Comparison of ENCODE assay signal across 19 cellular contexts in the genomic region with DNA sequence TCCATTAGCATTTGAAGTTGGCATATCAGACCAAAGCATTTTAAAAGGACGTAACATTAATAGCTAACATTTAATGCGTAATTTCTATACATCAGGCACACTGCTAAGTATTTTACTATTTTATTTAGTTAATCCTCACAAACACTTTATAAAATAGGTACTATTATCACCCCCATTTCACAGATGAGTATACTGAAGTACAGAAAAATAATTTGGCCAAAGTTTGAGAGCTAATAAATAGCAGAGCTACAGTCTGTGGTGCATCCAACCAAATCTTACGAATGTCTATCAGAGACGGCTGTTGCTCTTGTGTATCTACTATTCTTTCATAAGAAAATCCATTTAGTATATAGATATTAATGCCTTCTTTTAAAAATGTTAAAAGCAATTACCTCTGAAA. TPM values are rescaled to one million over a fixed set of nuclear protein-coding genes. Genes with fewer than 3 reads are reported as not detected.
A peak's percentile ranks its signal among the peaks of the same experiment; 100 is the strongest.
DNase-seq lines count a peak whose midpoint lies in the region; ATAC-seq, FAIRE-seq and TF ChIP-seq lines count a peak whose summit lies in the region.
"Had no signal": no experiment of that assay in that cellular context is flagged by ENCODE, and none has a peak within 500 bp of the region (broad histone marks: within the 10 kb centered on the region; RNA-seq: fewer than 3 reads in every experiment).

No MANE protein-coding gene starts in this region.

- H3K4me2 ChIP-seq in K562 (ENCODE audit: insufficient read depth, low read length), result no peak overlapping the region
- H3K4me2 ChIP-seq: A549; BLaER1 treated with 17β-estradiol and CSF1 and Interleukin-3, amounts not matched to agents 10 nM and 100 nM had no signal

- peaks cover 13% of the 10 kb centered on the region for H3K4me1 Mint-ChIP-seq in activated T-cell treated with anti-CD3 and anti-CD28 coated beads, Interleukin-2, amount 50 U/mL, for 72 hours (ENCODE audit: low read depth)
- H3K4me1 Mint-ChIP-seq in activated T-helper 1 cell treated with anti-CD3 and anti-CD28 coated beads, Interleukin-12 subunit alpha, Interleukin-12 subunit beta, Interleukin-2, Interleukin-4 antibody, amounts not matched to agents 30 ng/mL and 10 ng/mL and 1 ng/mL, durations not matched to agents 14 hours and 24 hours and 36 hours (ENCODE audit: low read depth), result peaks cover 41% of the 10 kb centered on the region

- TF ChIP-seq RAD21 in K562 (CRISPR knock-in tag; conservative IDR thresholded peaks at IDR 0.05 in 1 of 2, IDR thresholded peaks at IDR 0.05 in 1 of 2), result no peak

- CTCF ChIA-PET in K562 (lab: Yijun Ruan, JAX; ENCODE audit: low intra/inter-chr PET ratio), result no interaction called here

- TF ChIP-seq EP300 in K562 (IDR thresholded peaks at IDR 0.05; ENCODE audit: low read length), result no peak

- no peak for ATAC-seq in activated T-cell treated with anti-CD3 and anti-CD28 coated beads, Interleukin-2, amount 50 U/mL, for 72 hours (replicated peaks in 1 of 2)
- ATAC-seq in K562, result no peak
- ATAC-seq: A549; CD8-positive, alpha-beta T cell; GM12878 had no signal

- no peaks in the 10 kb centered on the region for H3K9me1 ChIP-seq in K562 (ENCODE audit: control insufficient read depth, insufficient read depth, low read length)

- H3K27ac ChIP-seq in K562 (ENCODE audit: extremely low read depth, low read depth, low read length), result no peak overlapping the region
- H3K27ac ChIP-seq: 22Rv1; A549; BLaER1 treated with 17β-estradiol and CSF1 and Interleukin-3, amounts not matched to agents 10 nM and 100 nM; C4-2B had no signal

- H3K27me3 Mint-ChIP-seq in activated T-cell treated with anti-CD3 and anti-CD28 coated beads, Interleukin-2, amount 50 U/mL, for 72 hours (ENCODE audit: low read depth), result no peaks in the 10 kb centered on the region
- no peaks in the 10 kb centered on the region for H3K27me3 Mint-ChIP-seq in activated T-helper 1 cell treated with anti-CD3 and anti-CD28 coated beads, Interleukin-12 subunit alpha, Interleukin-12 subunit beta, Interleukin-2, Interleukin-4 antibody, amounts not matched to agents 30 ng/mL and 10 ng/mL and 1 ng/mL, durations not matched to agents 14 hours and 24 hours and 36 hours (ENCODE audit: insufficient read depth)
- H3K27me3 Mint-ChIP-seq: B cell; CD4-positive, alpha-beta T cell had no signal

- H3K27ac Mint-ChIP-seq in activated T-cell treated with anti-CD3 and anti-CD28 coated beads, Interleukin-2, amount 50 U/mL, for 72 hours, result peak overlapping the region; percentile 67
- peak overlapping the region; percentile 43 for H3K27ac Mint-ChIP-seq in activated T-helper 1 cell treated with anti-CD3 and anti-CD28 coated beads, Interleukin-12 subunit alpha, Interleukin-12 subunit beta, Interleukin-2, Interleukin-4 antibody, amounts not matched to agents 30 ng/mL and 10 ng/mL and 1 ng/mL, durations not matched to agents 14 hours and 24 hours and 36 hours
- H3K27ac Mint-ChIP-seq: B cell; CD4-positive, alpha-beta T cell; CD8-positive, alpha-beta T cell had no signal

- peaks cover 0 to 9% of the 10 kb centered on the region in 2 donors for H3K36me3 Mint-ChIP-seq in activated T-cell treated with anti-CD3 and anti-CD28 coated beads, Interleukin-2, amount 50 U/mL, for 72 hours (ENCODE audit: insufficient read depth in 2 of 2)
- peaks cover 38% of the 10 kb centered on the region for H3K36me3 Mint-ChIP-seq in activated T-helper 1 cell treated with anti-CD3 and anti-CD28 coated beads, Interleukin-12 subunit alpha, Interleukin-12 subunit beta, Interleukin-2, Interleukin-4 antibody, amounts not matched to agents 30 ng/mL and 10 ng/mL and 1 ng/mL, durations not matched to agents 14 hours and 24 hours and 36 hours (ENCODE audit: low read depth)

- POLR2A ChIA-PET in K562 (lab: Yijun Ruan, JAX), result interaction anchor here (0.6 kb wide), 1 partner anchor 535 kb away, joined by 3 read pairs; no protein-coding TSS in a partner anchor

- intact Hi-C loops in activated T-helper 1 cell treated with anti-CD3 and anti-CD28 coated beads, Interleukin-12 subunit alpha, Interleukin-12 subunit beta, Interleukin-2, Interleukin-4 antibody, amounts not matched to agents 30 ng/mL and 10 ng/mL and 1 ng/mL, durations not matched to agents 14 hours and 24 hours and 36 hours (cut with micrococcal nuclease), result loop anchor here (5.0 kb wide), 1 partner anchor 81 kb away; no protein-coding TSS in a partner anchor
- intact Hi-C loops in K562 (cut with micrococcal nuclease), result loop anchor here (5.0 to 10.0 kb wide), 2 partner anchors 241 to 1629 kb away; no protein-coding TSS in a partner anchor

- no TSS peak for BruUV-seq in K562 (replicated peaks; lab: Mats Ljungman, UMichigan)

- WGBS in K562 (ENCODE audit: insufficient coverage, low coverage, missing lambda C conversion rate), result 94% methylated on average over 4 of the region's 4 CpGs

- TF ChIP-seq CTCF in K562 (IDR thresholded peaks at IDR 0.05 in 2 of 3, conservative IDR thresholded peaks at IDR 0.05 in 1 of 3; ENCODE audit: insufficient read depth in 2 of 3, low read depth in 1 of 3, low read length in 3 of 3), result no peak

- FAIRE-seq in K562 (lab: Jason Lieb, UNC), result no peak
- FAIRE-seq: A549, D721Med, GM12878, GM18507 had no signal

- H3K27me3 ChIP-seq in K562 (ENCODE audit: control insufficient read depth in 2 of 2, insufficient read depth in 2 of 2, low read length in 2 of 2), result no peaks in the 10 kb centered on the region
- H3K27me3 ChIP-seq: BLaER1 treated with 17β-estradiol and CSF1 and Interleukin-3, amounts not matched to agents 10 nM and 100 nM had no signal

- H2AFZ ChIP-seq in K562 (ENCODE audit: low read depth, low read length), result no peak overlapping the region

- DNase-seq in activated T-cell treated with anti-CD3 and anti-CD28 coated beads, Interleukin-2, amount 50 U/mL, for 72 hours, result no peak
- DNase-seq in activated T-cell treated with anti-CD3 and anti-CD28 coated beads for 4 hours (no peak), K562 (ENCODE audit: extremely low read depth in 1 of 4, low spot score in 3 of 4) (no peak), SHP77 (lab: John Stamatoyannopoulos, UW) (no peak)
- DNase-seq in activated T-helper 1 cell treated with anti-CD3 and anti-CD28 coated beads, Interleukin-12 subunit alpha, Interleukin-12 subunit beta, Interleukin-2, Interleukin-4 antibody, amounts not matched to agents 30 ng/mL and 10 ng/mL and 1 ng/mL, durations not matched to agents 14 hours and 24 hours and 36 hours (ENCODE audit: low spot score), result no peak
- DNase-seq: AML-193; Caco-2; Calu3; CD4-positive, alpha-beta T cell; CD8-positive, alpha-beta T cell; DMS79 treated with DMSO at 0.1 percent for 48 hours had no signal

- H3K9me3 Mint-ChIP-seq in activated T-cell treated with anti-CD3 and anti-CD28 coated beads, Interleukin-2, amount 50 U/mL, for 72 hours, result no peaks in the 10 kb centered on the region
- no peaks in the 10 kb centered on the region for H3K9me3 Mint-ChIP-seq in activated T-helper 1 cell treated with anti-CD3 and anti-CD28 coated beads, Interleukin-12 subunit alpha, Interleukin-12 subunit beta, Interleukin-2, Interleukin-4 antibody, amounts not matched to agents 30 ng/mL and 10 ng/mL and 1 ng/mL, durations not matched to agents 14 hours and 24 hours and 36 hours
- H3K9me3 Mint-ChIP-seq: CD4-positive, alpha-beta T cell; CD8-positive, alpha-beta T cell had no signal

- H3K4me1 ChIP-seq in K562 (replicated peaks in 1 of 2; ENCODE audit: control insufficient read depth in 2 of 2, insufficient read depth in 2 of 2, low read length in 2 of 2), result no peaks in the 10 kb centered on the region
- H3K4me1 ChIP-seq: A549 had no signal

- peaks cover 68% of the 10 kb centered on the region for H3K36me3 ChIP-seq in K562 (ENCODE audit: control insufficient read depth, insufficient read depth, low read length)

- H4K20me1 ChIP-seq in K562 (replicated peaks; ENCODE audit: control insufficient read depth, insufficient read depth, low read length), result no peaks in the 10 kb centered on the region

- H3K9ac ChIP-seq in K562 (ENCODE audit: insufficient read depth in 1 of 2, low read depth in 2 of 2, low read length in 2 of 2), result no peak overlapping the region
- H3K9ac ChIP-seq: BLaER1 treated with 17β-estradiol and CSF1 and Interleukin-3, amounts not matched to agents 10 nM and 100 nM had no signal

- peaks cover 5% of the 10 kb centered on the region; the same call in 1 of the 3 replicates for H3K79me2 ChIP-seq in K562 (ENCODE audit: control insufficient read depth, insufficient read depth, low read length)

- no peak for TF ChIP-seq POLR2A in K562 (conservative IDR thresholded peaks at IDR 0.05)

- no peak overlapping the region for H3K4me3 Mint-ChIP-seq in activated T-cell treated with anti-CD3 and anti-CD28 coated beads, Interleukin-2, amount 50 U/mL, for 72 hours
- no peak overlapping the region for H3K4me3 Mint-ChIP-seq in activated T-helper 1 cell treated with anti-CD3 and anti-CD28 coated beads, Interleukin-12 subunit alpha, Interleukin-12 subunit beta, Interleukin-2, Interleukin-4 antibody, amounts not matched to agents 30 ng/mL and 10 ng/mL and 1 ng/mL, durations not matched to agents 14 hours and 24 hours and 36 hours
- H3K4me3 Mint-ChIP-seq: B cell; CD4-positive, alpha-beta T cell; CD8-positive, alpha-beta T cell had no signal

- H3K9me3 ChIP-seq in K562 (replicated peaks; ENCODE audit: control insufficient read depth, insufficient read depth, low read depth, low read length), result no peaks in the 10 kb centered on the region
- H3K9me3 ChIP-seq: A549; BLaER1 treated with 17β-estradiol and CSF1 and Interleukin-3, amounts not matched to agents 10 nM and 100 nM; Caco-2 had no signal

- in situ Hi-C loops in K562 (cut with MboI), result no loop called here

- H3K4me3 ChIP-seq in K562, result no peak overlapping the region
- H3K4me3 ChIP-seq: A549; BLaER1 treated with 17β-estradiol and CSF1 and Interleukin-3, amounts not matched to agents 10 nM and 100 nM; GM12878 had no signal

RNA-seq across cellular contexts. Expression of gene TYW5, which starts 11.9 kb away (rescaled TPM):
- 10 to 100 TPM; 13.3 to 14.7 TPM for total RNA-seq in activated T-cell treated with anti-CD3 and anti-CD28 coated beads, Interleukin-2, amount 50 U/mL, for 72 hours
- total RNA-seq in activated T-helper 1 cell treated with anti-CD3 and anti-CD28 coated beads, Interleukin-12 subunit alpha, Interleukin-12 subunit beta, Interleukin-2, Interleukin-4 antibody, amounts not matched to agents 30 ng/mL and 10 ng/mL and 1 ng/mL, durations not matched to agents 14 hours and 24 hours and 36 hours, result 11.7 and 13.9 TPM in 2 replicates
- total RNA-seq in K562 (2011; cell fraction: chromatin; rRNA removed; ENCODE audit: low replicate concordance), result 7.7 and 28.3 TPM in 2 replicates
- 3.0 and 5.4 TPM in 2 replicates for total RNA-seq in K562 (2011; cell fraction: nucleolus; rRNA removed)
- total RNA-seq in K562 (2011; cell fraction: nucleoplasm; rRNA removed), result 13.4 and 24.3 TPM in 2 replicates
- total RNA-seq in K562 (2014; rRNA removed), result 4.7 TPM in 2 replicates
- 7.1 TPM in 2 replicates for total RNA-seq in K562 (2014; rRNA removed; fragmentation: Illumina TruSeq; extraction: Trizol)
- total RNA-seq in K562 (2015; rRNA removed; fragmentation: Illumina TruSeq; extraction: Trizol), result 7.2 and 7.7 TPM in 2 replicates
- 3.5 and 3.6 TPM in 2 replicates for total RNA-seq in K562 (2021)
- polyA plus RNA-seq in K562 (2011; rRNA removed), result 4.6 and 5.6 TPM in 2 replicates
- polyA plus RNA-seq in K562 (2011; cell fraction: cytosol; rRNA removed), result 1.00 and 1.9 TPM in 2 replicates
- polyA plus RNA-seq in K562 (2011; cell fraction: nucleus; rRNA removed), result 6.5 and 6.8 TPM in 2 replicates
- polyA plus RNA-seq in K562 (2012), result 2.6 and 3.2 TPM in 2 replicates
- 3.7 and 4.3 TPM in 2 replicates for polyA plus RNA-seq in K562 (2014; fragmentation: Illumina TruSeq; extraction: Trizol)
- polyA plus RNA-seq in K562 (2014; fragmentation: Nextera tagmentation; extraction: Ambion mirVana), result 1 to 10 TPM; 4.1 to 4.3 TPM
- polyA plus RNA-seq in K562 (2014; rRNA removed), result 4.3 and 4.6 TPM in 2 replicates
- polyA minus RNA-seq in K562 (2011; rRNA and poly(A)+ RNA removed), result 7.0 and 8.8 TPM in 2 replicates
- polyA minus RNA-seq in K562 (2011; cell fraction: cytosol; rRNA and poly(A)+ RNA removed), result 1.6 and 2.2 TPM in 2 replicates
- 7.1 and 10.7 TPM in 2 replicates for polyA minus RNA-seq in K562 (2011; cell fraction: nucleus; rRNA and poly(A)+ RNA removed)

RNA-seq across cellular contexts. Expression of gene MAIP1, which starts 12.0 kb away (rescaled TPM):
- total RNA-seq in activated T-cell treated with anti-CD3 and anti-CD28 coated beads, Interleukin-2, amount 50 U/mL, for 72 hours, result 10 to 100 TPM; 30.4 to 34.6 TPM
- 24.7 and 27.1 TPM in 2 replicates for total RNA-seq in activated T-helper 1 cell treated with anti-CD3 and anti-CD28 coated beads, Interleukin-12 subunit alpha, Interleukin-12 subunit beta, Interleukin-2, Interleukin-4 antibody, amounts not matched to agents 30 ng/mL and 10 ng/mL and 1 ng/mL, durations not matched to agents 14 hours and 24 hours and 36 hours
- 5.2 and 5.8 TPM in 2 replicates for total RNA-seq in K562 (2011; cell fraction: chromatin; rRNA removed; ENCODE audit: low replicate concordance)
- total RNA-seq in K562 (2011; cell fraction: nucleolus; rRNA removed), result 10.7 and 11.8 TPM in 2 replicates
- total RNA-seq in K562 (2011; cell fraction: nucleoplasm; rRNA removed), result 5.4 and 10.4 TPM in 2 replicates
- total RNA-seq in K562 (2014; rRNA removed) (28.8 and 33.6 TPM in 2 replicates), K562 (2014; rRNA removed; fragmentation: Illumina TruSeq; extraction: Trizol) (24.5 and 34.0 TPM in 2 replicates), K562 (2015; rRNA removed; fragmentation: Illumina TruSeq; extraction: Trizol) (29.1 and 30.0 TPM in 2 replicates), K562 (2021) (26.6 and 26.7 TPM in 2 replicates)
- polyA plus RNA-seq in K562 (2011; rRNA removed) (20.4 and 21.8 TPM in 2 replicates), K562 (2014; fragmentation: Illumina TruSeq; extraction: Trizol) (20.2 and 20.7 TPM in 2 replicates), K562 (2014; fragmentation: Nextera tagmentation; extraction: Ambion mirVana) (1 to 10 TPM; 3.6 to 7.9 TPM), K562 (2014; rRNA removed) (17.2 and 30.0 TPM in 2 replicates)
- polyA plus RNA-seq in K562 (2011; cell fraction: cytosol; rRNA removed), result 10.6 and 24.7 TPM in 2 replicates
- polyA plus RNA-seq in K562 (2011; cell fraction: nucleus; rRNA removed), result 5.5 and 6.9 TPM in 2 replicates
- polyA plus RNA-seq in K562 (2012), result 16.4 and 20.2 TPM in 2 replicates
- 17.8 and 21.4 TPM in 2 replicates for polyA minus RNA-seq in K562 (2011; rRNA and poly(A)+ RNA removed)
- 16.9 TPM in 2 replicates for polyA minus RNA-seq in K562 (2011; cell fraction: cytosol; rRNA and poly(A)+ RNA removed)
- polyA minus RNA-seq in K562 (2011; cell fraction: nucleus; rRNA and poly(A)+ RNA removed), result 10.4 and 13.9 TPM in 2 replicates

RNA-seq across cellular contexts. Expression of gene C2orf69, which starts 32.3 kb away (rescaled TPM):
- 10 to 100 TPM; 16.3 to 19.1 TPM for total RNA-seq in activated T-cell treated with anti-CD3 and anti-CD28 coated beads, Interleukin-2, amount 50 U/mL, for 72 hours
- 16.6 and 18.0 TPM in 2 replicates for total RNA-seq in activated T-helper 1 cell treated with anti-CD3 and anti-CD28 coated beads, Interleukin-12 subunit alpha, Interleukin-12 subunit beta, Interleukin-2, Interleukin-4 antibody, amounts not matched to agents 30 ng/mL and 10 ng/mL and 1 ng/mL, durations not matched to agents 14 hours and 24 hours and 36 hours
- total RNA-seq in K562 (2011; cell fraction: chromatin; rRNA removed; ENCODE audit: low replicate concordance), result 2.5 and 10.7 TPM in 2 replicates
- total RNA-seq in K562 (2011; cell fraction: nucleolus; rRNA removed), result 2.0 and 3.4 TPM in 2 replicates
- 5.7 and 10.3 TPM in 2 replicates for total RNA-seq in K562 (2011; cell fraction: nucleoplasm; rRNA removed)
- total RNA-seq in K562 (2014; rRNA removed), result 4.0 and 6.2 TPM in 2 replicates
- total RNA-seq in K562 (2014; rRNA removed; fragmentation: Illumina TruSeq; extraction: Trizol), result 9.8 and 10.1 TPM in 2 replicates
- 7.7 and 9.1 TPM in 2 replicates for total RNA-seq in K562 (2015; rRNA removed; fragmentation: Illumina TruSeq; extraction: Trizol)
- 7.4 and 8.5 TPM in 2 replicates for total RNA-seq in K562 (2021)
- 4.7 and 5.7 TPM in 2 replicates for polyA plus RNA-seq in K562 (2011; rRNA removed)
- 2.0 and 3.4 TPM in 2 replicates for polyA plus RNA-seq in K562 (2011; cell fraction: cytosol; rRNA removed)
- 2.2 and 2.6 TPM in 2 replicates for polyA plus RNA-seq in K562 (2011; cell fraction: nucleus; rRNA removed)
- 4.5 and 6.5 TPM in 2 replicates for polyA plus RNA-seq in K562 (2012)
- 5.4 and 6.0 TPM in 2 replicates for polyA plus RNA-seq in K562 (2014; fragmentation: Illumina TruSeq; extraction: Trizol)
- 1 to 10 TPM; 3.4 to 4.3 TPM for polyA plus RNA-seq in K562 (2014; fragmentation: Nextera tagmentation; extraction: Ambion mirVana)
- polyA plus RNA-seq in K562 (2014; rRNA removed), result 4.3 and 4.9 TPM in 2 replicates
- 5.1 and 6.6 TPM in 2 replicates for polyA minus RNA-seq in K562 (2011; rRNA and poly(A)+ RNA removed)
- polyA minus RNA-seq in K562 (2011; cell fraction: cytosol; rRNA and poly(A)+ RNA removed), result 3.3 and 3.6 TPM in 2 replicates
- polyA minus RNA-seq in K562 (2011; cell fraction: nucleus; rRNA and poly(A)+ RNA removed), result 5.1 and 6.0 TPM in 2 replicates
